ENCODE assay signal across 8 cellular contexts in genomic region chr12:48350249-48351021, GRCh38. TPM values are rescaled to one million over a fixed set of nuclear protein-coding genes. Genes with fewer than 3 reads are reported as not detected.
DNase-seq lines count a peak whose midpoint lies in the region; ATAC-seq and TF ChIP-seq lines count a peak whose summit lies in the region.

Gene ZNF641, minus strand, starts transcription at chr12:48350919. Its CDS starts 2,829 bp downstream, at chr12:48348090.

- no peaks in the 10 kb centered on the region for H3K27me3 ChIP-seq in kidney epithelial cell (ENCODE audit: control insufficient read depth, insufficient read depth, low read length)

- peak; percentile 92 for ATAC-seq in HG02885 (IDR thresholded peaks at IDR 0.05; ENCODE audit: poor library complexity, unreplicated experiment)
- peak; percentile 85 for ATAC-seq in activated CD4-positive, CD25-positive, alpha-beta regulatory T cell treated with anti-CD3 and anti-CD28 coated beads, Interleukin-2, amount 50 U/mL, for 24 hours
- ATAC-seq in central memory CD8-positive, alpha-beta T cell (replicated peaks; ENCODE audit: extremely low read depth, poor library complexity, severe bottlenecking) = peak; percentile 88

- H3K36me3 ChIP-seq in kidney epithelial cell (ENCODE audit: control insufficient read depth, insufficient read depth, low read length) = no peaks in the 10 kb centered on the region

- DNase-seq in NCI-H82 (lab: John Stamatoyannopoulos, UW) (peak; percentile 88), NCI-H82 treated with DMSO at 0.1 percent for 48 hours (lab: John Stamatoyannopoulos, UW; ENCODE audit: unreplicated experiment) (no peak), NCI-H2107 treated with DMSO at 0.1 percent for 48 hours (lab: John Stamatoyannopoulos, UW; ENCODE audit: unreplicated experiment) (peak; percentile 48), kidney epithelial cell (ENCODE audit: low read depth) (no peak)
- peak; percentile 54 to 71 for DNase-seq in central memory CD8-positive, alpha-beta T cell (ENCODE audit: low spot score in 2 of 2)
- DNase-seq in stimulated activated CD4-positive, alpha-beta T cell treated with anti-CD3 and anti-CD28 coated beads, Interleukin-15, amount 100 ng/mL, for 48 hours (ENCODE audit: low read depth in 2 of 2) = peak; percentile 17 to 60

- H3K36me3 Mint-ChIP-seq in central memory CD8-positive, alpha-beta T cell (ENCODE audit: insufficient read depth) = peaks cover 31% of the 10 kb centered on the region

- peak within 1 kb of the TSS; percentile 95 for H3K4me3 Mint-ChIP-seq in central memory CD8-positive, alpha-beta T cell

- no peaks in the 10 kb centered on the region for H3K27me3 Mint-ChIP-seq in central memory CD8-positive, alpha-beta T cell

- no peaks in the 10 kb centered on the region for H3K9me3 Mint-ChIP-seq in central memory CD8-positive, alpha-beta T cell

- peak within 1 kb of the TSS; percentile 86 for H3K4me3 ChIP-seq in kidney epithelial cell (ENCODE audit: low read depth, low read length)

- H3K4me1 Mint-ChIP-seq in central memory CD8-positive, alpha-beta T cell = peaks cover 34% of the 10 kb centered on the region

- TF ChIP-seq CTCF in kidney epithelial cell (IDR thresholded peaks at IDR 0.05; ENCODE audit: insufficient read depth, low read length, poor library complexity, severe bottlenecking) = no peak

- H3K27ac Mint-ChIP-seq in central memory CD8-positive, alpha-beta T cell (ENCODE audit: low read depth) = peak within 1 kb of the TSS; percentile 95

RNA-seq across cellular contexts. Expression of gene ZNF641, which starts in this region (rescaled TPM):
- 13.3 and 13.5 TPM in 2 replicates for total RNA-seq in kidney epithelial cell

Comparison
In these comparisons a context has a peak if more than half of its experiments do, and no peak if none do; other contexts are left out.
1. DNase-seq: peak in NCI-H82 (single experiment), NCI-H2107 treated with DMSO at 0.1 percent for 48 hours (single experiment), central memory CD8-positive, alpha-beta T cell (2 of 2) and stimulated activated CD4-positive, alpha-beta T cell treated with anti-CD3 and anti-CD28 coated beads, Interleukin-15, amount 100 ng/mL, for 48 hours (2 of 2); none in NCI-H82 treated with DMSO at 0.1 percent for 48 hours (single experiment) and kidney epithelial cell (single experiment).
2. Peak in every context shown above with its lines, with median percentiles within 50 percentile points of each other: ATAC-seq.